In genomic region chr13:99829156-99829555, GRCh38 we compare ENCODE assay signal across 27 cellular contexts.
DNase-seq lines count a peak whose midpoint lies in the region; ATAC-seq, FAIRE-seq and TF ChIP-seq lines count a peak whose summit lies in the region.
"Had no signal": no experiment of that assay in that cellular context is flagged by ENCODE, and none has a peak within 500 bp of the region (broad histone marks: within the 10 kb centered on the region; RNA-seq: fewer than 3 reads in every experiment).

No MANE protein-coding gene starts in this region.

- no peak overlapping the region for H3K4me3 ChIP-seq in HepG2 (replicated peaks in 1 of 3; ENCODE audit: insufficient read depth in 1 of 3, low read depth in 2 of 3, low read length in 3 of 3)
- H3K4me3 ChIP-seq in right lobe of liver, result no peak overlapping the region
- H3K4me3 ChIP-seq in endodermal cell (ENCODE audit: low read length), result no peak overlapping the region
- H3K4me3 ChIP-seq: BLaER1 had no signal

- H3K27ac Mint-ChIP-seq in WTC11, result peak overlapping the region; percentile 32; the same call in 1 of the 2 replicates
- H3K27ac Mint-ChIP-seq in endodermal cell, result peak overlapping the region; percentile 8
- H3K27ac Mint-ChIP-seq: CD14-positive monocyte; CD4-positive, alpha-beta memory T cell; CD4-positive, CD25-positive, alpha-beta regulatory T cell had no signal

- TF ChIP-seq RAD21 in HepG2 (CRISPR knock-in tag; IDR thresholded peaks at IDR 0.05), result no peak

- intact Hi-C loops in HepG2 (cut with micrococcal nuclease; ENCODE audit: unreplicated experiment) (no loop called here), right lobe of liver (cut with DNase I) (no loop called here)

- H4K20me1 ChIP-seq in HepG2 (ENCODE audit: insufficient read depth, low read length), result no peaks in the 10 kb centered on the region
- H4K20me1 ChIP-seq: BLaER1 had no signal

- TF ChIP-seq POLR2A in HepG2 (IDR thresholded peaks at IDR 0.05; ENCODE audit: insufficient read depth in 1 of 2, low read depth in 2 of 2, low read length in 2 of 2) (no peak), right lobe of liver (IDR thresholded peaks at IDR 0.05) (no peak)

- WGBS in HepG2 (ENCODE audit: low lambda C conversion rate), result 85% methylated on average over 5 of the region's 5 CpGs
- 97% methylated on average over 5 of the region's 5 CpGs for WGBS in right lobe of liver (ENCODE audit: insufficient coverage, low coverage, low lambda C conversion rate, missing lambda C conversion rate)
- WGBS in endodermal cell (ENCODE audit: insufficient coverage in 1 of 2, insufficient read length in 1 of 2), 2 experiments, result 93 to 98% methylated on average over 5 of the region's 5 CpGs

- H3K9me3 Mint-ChIP-seq in WTC11, result no peaks in the 10 kb centered on the region
- no peaks in the 10 kb centered on the region for H3K9me3 Mint-ChIP-seq in endodermal cell
- H3K9me3 Mint-ChIP-seq: CD4-positive, alpha-beta memory T cell; CD4-positive, CD25-positive, alpha-beta regulatory T cell; CD8-positive, alpha-beta memory T cell had no signal

- no peak for DNase-seq in HepG2 (ENCODE audit: low spot score)
- no peak for DNase-seq in right lobe of liver
- no peak for DNase-seq in WTC11 (ENCODE audit: low spot score)
- DNase-seq in cerebellar cortex (ENCODE audit: low spot score), result peak; percentile 78
- no peak for DNase-seq in endodermal cell
- DNase-seq in NCI-H526 (lab: John Stamatoyannopoulos, UW), result no peak
- DNase-seq: 8988T; ACHN; BE2C; CD4-positive, alpha-beta memory T cell; CD4-positive, CD25-positive, alpha-beta regulatory T cell; CD8-positive, alpha-beta memory T cell; COR-L47; DMS 273 treated with DMSO at 0.1 percent for 48 hours; DMS153; DMS79; DND-41; EL; GF-D8 had no signal

- TF ChIP-seq CTCF in HepG2 (CRISPR knock-in tag; IDR thresholded peaks at IDR 0.05), result no peak
- no peak for TF ChIP-seq CTCF in right lobe of liver (IDR thresholded peaks at IDR 0.05)
- TF ChIP-seq CTCF in WTC11 (IDR thresholded peaks at IDR 0.05), result no peak
- no peak for TF ChIP-seq CTCF in endodermal cell (conservative IDR thresholded peaks at IDR 0.05)

- H3K9me3 ChIP-seq in HepG2 (ENCODE audit: low read length) (no peaks in the 10 kb centered on the region), right lobe of liver (no peaks in the 10 kb centered on the region), endodermal cell (ENCODE audit: control insufficient read depth, low read length) (peaks cover 6% of the 10 kb centered on the region)
- H3K9me3 ChIP-seq: BE2C, BLaER1 had no signal

- peaks cover 19% of the 10 kb centered on the region for H3K4me1 ChIP-seq in HepG2 (ENCODE audit: insufficient read depth, low read length)
- peaks cover 0 to 5% (median 0%) of the 10 kb centered on the region in 4 donors for H3K4me1 ChIP-seq in right lobe of liver
- H3K4me1 ChIP-seq in endodermal cell (ENCODE audit: control insufficient read depth, insufficient read depth, low read length), result peaks cover 12% of the 10 kb centered on the region
- H3K4me1 ChIP-seq: BE2C, BLaER1 had no signal

- H2AFZ ChIP-seq in HepG2 (ENCODE audit: low read length), result no peak overlapping the region

- ATAC-seq in HepG2 (no peak), right lobe of liver (no peak), WTC11 (no peak), GM19324 (IDR thresholded peaks at IDR 0.05; ENCODE audit: low FRiP score, unreplicated experiment) (no peak), HG03025 (IDR thresholded peaks at IDR 0.05; ENCODE audit: low FRiP score, unreplicated experiment) (no peak)

- TF ChIP-seq EP300 in HepG2 (IDR thresholded peaks at IDR 0.05; ENCODE audit: low read depth in 2 of 2, low read length in 2 of 2), result no peak
- TF ChIP-seq EP300 in HepG2 (CRISPR knock-in tag; IDR thresholded peaks at IDR 0.05; ENCODE audit: borderline replicate concordance), result no peak

- H3K27ac ChIP-seq in HepG2 (ENCODE audit: extremely low read length, insufficient read depth, low read length) (no peak overlapping the region), right lobe of liver (no peak overlapping the region), endodermal cell (ENCODE audit: low read depth, low read length) (no peak overlapping the region)
- H3K27ac ChIP-seq: BLaER1 had no signal

- no peak overlapping the region for H3K9ac ChIP-seq in HepG2 (ENCODE audit: insufficient read depth, low read depth, low read length)
- H3K9ac ChIP-seq in endodermal cell (ENCODE audit: extremely low read depth, low read length, poor library complexity, severe bottlenecking), result no peak overlapping the region
- H3K9ac ChIP-seq: BLaER1 had no signal

- H3K27me3 Mint-ChIP-seq in WTC11 (ENCODE audit: low read depth), result no peaks in the 10 kb centered on the region
- H3K27me3 Mint-ChIP-seq in endodermal cell (ENCODE audit: insufficient read depth), result no peaks in the 10 kb centered on the region
- H3K27me3 Mint-ChIP-seq: CD4-positive, alpha-beta memory T cell; CD4-positive, CD25-positive, alpha-beta regulatory T cell had no signal

- H3K4me1 Mint-ChIP-seq in WTC11, result peaks cover 17% of the 10 kb centered on the region
- peaks cover 20% of the 10 kb centered on the region for H3K4me1 Mint-ChIP-seq in endodermal cell
- H3K4me1 Mint-ChIP-seq: CD14-positive monocyte; CD4-positive, alpha-beta memory T cell had no signal

- no peak for FAIRE-seq in HepG2 (lab: Jason Lieb, UNC)
- FAIRE-seq: A204.1, G401.6, GM12891, GM19239 had no signal

- no TSS peak for BruUV-seq in HepG2 (replicated peaks; lab: Mats Ljungman, UMichigan)

- no peaks in the 10 kb centered on the region for H3K36me3 Mint-ChIP-seq in WTC11
- no peaks in the 10 kb centered on the region for H3K36me3 Mint-ChIP-seq in endodermal cell (ENCODE audit: low read depth)
- H3K36me3 Mint-ChIP-seq: CD14-positive monocyte had no signal

- POLR2A ChIA-PET in HepG2 (lab: Yijun Ruan, JAX), result no interaction called here
- POLR2A ChIA-PET in WTC11 (lab: Charles Lee), result no interaction called here

- H3K4me2 ChIP-seq in HepG2 (ENCODE audit: low read depth, low read length), result peak overlapping the region; percentile 72
- H3K4me2 ChIP-seq: BLaER1 had no signal

- CTCF ChIA-PET in HepG2 (lab: Yijun Ruan, JAX; ENCODE audit: low intra/inter-chr PET ratio, low total read pairs), result no interaction called here
- CTCF ChIA-PET in WTC11 (lab: Charles Lee), result no interaction called here

- H3K36me3 ChIP-seq in HepG2 (replicated peaks in 1 of 2; ENCODE audit: control insufficient read depth in 1 of 2, insufficient read depth in 2 of 2, low read length in 2 of 2) (no peaks in the 10 kb centered on the region), right lobe of liver (no peaks in the 10 kb centered on the region), endodermal cell (ENCODE audit: control insufficient read depth, insufficient read depth, low read length) (no peaks in the 10 kb centered on the region)
- H3K36me3 ChIP-seq: BE2C, BLaER1 had no signal

- in situ Hi-C loops in HepG2 (cut with HindIII; ENCODE audit: extremely low pct_ligation_motif_present, low pct_unique_long_range_greater_than_20kb), result no loop called here

- H3K27me3 ChIP-seq in HepG2 (ENCODE audit: control insufficient read depth in 1 of 2, insufficient read depth in 2 of 2, low read length in 2 of 2) (no peaks in the 10 kb centered on the region), right lobe of liver (no peaks in the 10 kb centered on the region), endodermal cell (ENCODE audit: control insufficient read depth, insufficient read depth, low read length, poor library complexity, severe bottlenecking) (no peaks in the 10 kb centered on the region)
- H3K27me3 ChIP-seq: BE2C, BLaER1 had no signal

- no peaks in the 10 kb centered on the region for H3K79me2 ChIP-seq in HepG2 (ENCODE audit: insufficient read depth, low read length)

- H3K4me3 Mint-ChIP-seq in WTC11 (no peak overlapping the region), endodermal cell (no peak overlapping the region)
- H3K4me3 Mint-ChIP-seq: CD14-positive monocyte; CD4-positive, alpha-beta memory T cell; CD4-positive, CD25-positive, alpha-beta regulatory T cell; CD8-positive, alpha-beta memory T cell had no signal

TF ChIP-seq in HepG2, 621 proteins besides CTCF, POLR2A, EP300 and RAD21 (continues in another document):
- TF ChIP-seq HOXA5 (CRISPR knock-in tag; IDR thresholded peaks at IDR 0.05) (no peak), ZNF790 (CRISPR knock-in tag; IDR thresholded peaks at IDR 0.05; ENCODE audit: borderline replicate concordance) (no peak), ZNF557 (CRISPR knock-in tag; IDR thresholded peaks at IDR 0.05) (no peak), ZNF224 (CRISPR knock-in tag; IDR thresholded peaks at IDR 0.05) (no peak), SMARCC2 (IDR thresholded peaks at IDR 0.05) (no peak), GTF3A (CRISPR knock-in tag; conservative IDR thresholded peaks at IDR 0.05) (no peak), PCBP1 (IDR thresholded peaks at IDR 0.05; ENCODE audit: borderline replicate concordance, low read depth, low read length) (no peak), DR1 (CRISPR knock-in tag; IDR thresholded peaks at IDR 0.05) (no peak), TMF1 (CRISPR knock-in tag; IDR thresholded peaks at IDR 0.05; ENCODE audit: low read depth) (no peak), XRCC5 (optimal IDR thresholded peaks at IDR 0.05; ENCODE audit: low read length) (no peak), ZBTB1 (CRISPR knock-in tag; IDR thresholded peaks at IDR 0.05; ENCODE audit: borderline replicate concordance) (no peak), MAFK (conservative IDR thresholded peaks at IDR 0.05 in 1 of 2, IDR thresholded peaks at IDR 0.05 in 1 of 2; ENCODE audit: low read length in 2 of 2) (no peak), ZNF235 (CRISPR knock-in tag; IDR thresholded peaks at IDR 0.05; ENCODE audit: borderline replicate concordance) (no peak), TBP (CRISPR knock-in tag; IDR thresholded peaks at IDR 0.05) (no peak)

TF ChIP-seq in WTC11, 78 proteins besides CTCF, POLR2A, EP300 and RAD21 (continues in another document):
- no peak for TF ChIP-seq ZNF263 (CRISPR knock-in tag; IDR thresholded peaks at IDR 0.05; ENCODE audit: low read depth)
- no peak for TF ChIP-seq JAZF1 (CRISPR knock-in tag; IDR thresholded peaks at IDR 0.05)
- TF ChIP-seq IRF2 (CRISPR knock-in tag; IDR thresholded peaks at IDR 0.05; ENCODE audit: borderline replicate concordance, low read depth), result no peak
- no peak for TF ChIP-seq ATF3 (CRISPR knock-in tag; conservative IDR thresholded peaks at IDR 0.05)
- no peak for TF ChIP-seq ZNF671 (CRISPR knock-in tag; IDR thresholded peaks at IDR 0.05)
- no peak for TF ChIP-seq ZNF317 (CRISPR knock-in tag; IDR thresholded peaks at IDR 0.05; ENCODE audit: borderline replicate concordance, low read depth)
